In genomic region chr16:88451586-88452484, GRCh38 we compare ENCODE assay signal across 1 cellular context.
TF ChIP-seq lines count a peak whose summit lies in the region.

No MANE protein-coding gene starts in this region.

TF ChIP-seq in GM23338, 12 proteins besides CTCF, POLR2A, EP300 and RAD21 (continued from another document):
- TF ChIP-seq ZNF462 (CRISPR knock-in tag; IDR thresholded peaks at IDR 0.05), result no peak
- TF ChIP-seq STAT1 (IDR thresholded peaks at IDR 0.05; ENCODE audit: unreplicated experiment), result no peak
- TF ChIP-seq JUNB (IDR thresholded peaks at IDR 0.05; ENCODE audit: unreplicated experiment), result no peak
